In the genomic region with DNA sequence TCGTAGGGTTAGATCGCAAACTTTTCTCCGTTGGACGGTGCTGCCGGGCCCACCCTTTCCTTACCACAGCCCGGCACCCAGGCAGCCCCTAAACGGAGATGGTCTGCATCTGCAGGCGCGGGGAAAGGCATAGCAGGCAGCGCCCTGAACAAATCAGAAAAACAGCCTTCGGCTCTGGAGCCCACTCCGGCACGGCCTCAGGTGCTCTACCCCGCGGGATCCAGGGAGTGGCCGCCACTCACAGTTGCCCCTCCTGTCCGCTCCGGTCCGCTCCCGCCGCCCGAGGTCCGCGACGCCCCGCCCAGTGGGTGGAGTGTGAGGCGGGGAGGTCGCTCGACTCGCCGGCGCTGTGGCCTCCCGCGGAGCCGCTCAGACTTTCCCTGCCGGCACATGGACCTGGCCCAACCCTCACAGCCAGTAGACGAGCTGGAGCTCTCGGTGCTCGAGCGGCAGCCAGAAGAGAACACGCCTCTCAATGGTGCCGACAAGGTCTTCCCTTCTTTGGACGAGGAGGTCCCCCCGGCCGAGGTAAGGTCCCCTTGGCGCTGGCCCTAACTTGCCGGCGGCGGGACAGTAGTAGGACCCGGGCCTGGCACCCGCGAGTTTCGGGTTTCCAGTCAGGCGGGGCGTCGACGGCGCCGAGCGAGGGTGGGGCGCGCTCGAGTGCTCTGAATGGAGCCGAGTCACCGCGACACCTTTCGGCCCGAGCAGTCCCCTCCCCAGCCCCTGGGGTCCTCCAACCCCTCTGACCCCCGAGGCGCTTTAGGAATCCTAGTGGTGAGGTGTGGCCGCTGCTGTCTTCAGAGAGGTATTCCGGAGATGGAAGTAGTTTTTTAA, we compare ENCODE assay signal across 8 cellular contexts. TPM values are rescaled to one million over a fixed set of nuclear protein-coding genes. Genes with fewer than 3 reads are reported as not detected.
DNase-seq lines count a peak whose midpoint lies in the region; ATAC-seq and TF ChIP-seq lines count a peak whose summit lies in the region.

A gene with protein sequence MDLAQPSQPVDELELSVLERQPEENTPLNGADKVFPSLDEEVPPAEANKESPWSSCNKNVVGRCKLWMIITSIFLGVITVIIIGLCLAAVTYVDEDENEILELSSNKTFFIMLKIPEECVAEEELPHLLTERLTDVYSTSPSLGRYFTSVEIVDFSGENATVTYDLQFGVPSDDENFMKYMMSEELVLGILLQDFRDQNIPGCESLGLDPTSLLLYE (plus strand): TSS at position 372 of the 837 bp plus-strand sequence. CDS start 19 bp downstream, at position 391.

- H3K36me3 Mint-ChIP-seq in GM23338 (ENCODE audit: low read depth): no peaks in the 10 kb centered on the region

- H3K79me2 ChIP-seq in GM23338 (replicated peaks; ENCODE audit: insufficient read depth): peaks cover 41% of the 10 kb centered on the region

- TF ChIP-seq CTCF in GM23338 (conservative IDR thresholded peaks at IDR 0.05; ENCODE audit: low read depth in 2 of 2): peak in 1 of 2 experiments; percentile 37; a peak in 3 of 4 replicates
- no peak for TF ChIP-seq CTCF in LNCaP clone FGC (IDR thresholded peaks at IDR 0.05; ENCODE audit: control insufficient read depth, extremely low read depth, insufficient read depth)
- TF ChIP-seq CTCF in right atrium auricular region (IDR thresholded peaks at IDR 0.05): no peak
- TF ChIP-seq CTCF in prostate gland (IDR thresholded peaks at IDR 0.05): peak in 1 of 4 experiments; percentile 10

- H3K9me3 Mint-ChIP-seq in GM23338: no peaks in the 10 kb centered on the region

- peaks cover 3% of the 10 kb centered on the region; the same call in 1 of the 2 replicates for H4K20me1 ChIP-seq in GM23338 (replicated peaks; ENCODE audit: insufficient read depth)

- DNase-seq in Daoy (ENCODE audit: low read depth) (peak; percentile 96), GM23338 (ENCODE audit: low spot score) (peak; percentile 96), LNCaP clone FGC (ENCODE audit: low read depth) (no peak), anterior cingulate cortex (lab: John Stamatoyannopoulos, UW) (peak in 47 of 58 donors; percentile 2 to 71 (median 16)), right atrium auricular region (ENCODE audit: low spot score) (peak; percentile 75), prostate gland (ENCODE audit: low spot score) (peak; percentile 85), aorta (peak; percentile 87 to 95)

- peaks cover 22% of the 10 kb centered on the region for H3K4me1 ChIP-seq in GM23338 (ENCODE audit: insufficient read depth)
- H3K4me1 ChIP-seq in right atrium auricular region: peaks cover 0 to 21% of the 10 kb centered on the region in 2 donors
- no peaks in the 10 kb centered on the region for H3K4me1 ChIP-seq in prostate gland (replicated peaks)
- H3K4me1 ChIP-seq in aorta (ENCODE audit: control insufficient read depth in 1 of 2, insufficient read depth in 2 of 2, low read length in 2 of 2): peaks cover 0 to 3% of the 10 kb centered on the region in 2 donors

- H3K36me3 ChIP-seq in GM23338 (ENCODE audit: insufficient read depth) (no peaks in the 10 kb centered on the region), right atrium auricular region (no peaks in the 10 kb centered on the region), prostate gland (no peaks in the 10 kb centered on the region), aorta (ENCODE audit: control insufficient read depth in 1 of 2, insufficient read depth in 2 of 2, low read length in 1 of 2) (no peaks in the 10 kb centered on the region)

- H3K4me3 ChIP-seq in GM23338: peak within 1 kb of the TSS; percentile 94
- H3K4me3 ChIP-seq in LNCaP clone FGC (ENCODE audit: low read depth, low read length): peak within 1 kb of the TSS; percentile 39
- peak within 1 kb of the TSS; percentile 46 to 55 for H3K4me3 ChIP-seq in right atrium auricular region
- H3K4me3 ChIP-seq in prostate gland: peak within 1 kb of the TSS; percentile 29 to 47
- peak within 1 kb of the TSS; percentile 55 to 56 for H3K4me3 ChIP-seq in aorta (ENCODE audit: low read length in 2 of 2)

- WGBS in prostate gland: 4% methylated on average over 33 of the region's 72 CpGs
- WGBS in aorta, 2 donors: 0 to 1% methylated on average over 59 to 72 of the region's 72 CpGs

- no peaks in the 10 kb centered on the region for H3K9me2 ChIP-seq in GM23338 (ENCODE audit: insufficient read depth)

- H3K4me3 Mint-ChIP-seq in GM23338: peak within 1 kb of the TSS; percentile 95

- peaks cover 36% of the 10 kb centered on the region for H3K4me1 Mint-ChIP-seq in GM23338

- ATAC-seq in GM23338 (peak; percentile 92), aorta (ENCODE audit: low FRiP score) (peak; percentile 96)

- no peaks in the 10 kb centered on the region for H3K9me3 ChIP-seq in right atrium auricular region
- no peaks in the 10 kb centered on the region for H3K9me3 ChIP-seq in prostate gland
- no peaks in the 10 kb centered on the region for H3K9me3 ChIP-seq in aorta (ENCODE audit: control insufficient read depth, low read length)

- H3K27ac Mint-ChIP-seq in GM23338: peak within 1 kb of the TSS; percentile 81

- H2AFZ ChIP-seq in GM23338: peak within 1 kb of the TSS; percentile 96

- TF ChIP-seq POLR2A in prostate gland (IDR thresholded peaks at IDR 0.05): peak; percentile 85

- peak within 1 kb of the TSS; percentile 85; the same call in 1 of the 2 replicates for H3K27ac ChIP-seq in GM23338 (ENCODE audit: low read depth)
- H3K27ac ChIP-seq in right atrium auricular region: peak within 1 kb of the TSS; percentile 7 to 27
- peak within 1 kb of the TSS; percentile 54 to 71 for H3K27ac ChIP-seq in prostate gland
- H3K27ac ChIP-seq in aorta (ENCODE audit: low read depth in 1 of 2, low read length in 2 of 2): peak within 1 kb of the TSS in 1 of 2 donors; percentile 33

- H3K27me3 Mint-ChIP-seq in GM23338 (ENCODE audit: insufficient read depth, low read depth, poor library complexity): peaks cover 9% of the 10 kb centered on the region

- H3K27me3 ChIP-seq in GM23338 (ENCODE audit: insufficient read depth) (peaks cover 19% of the 10 kb centered on the region), right atrium auricular region (no peaks in the 10 kb centered on the region), prostate gland (replicated peaks; ENCODE audit: insufficient read depth) (no peaks in the 10 kb centered on the region), aorta (ENCODE audit: control insufficient read depth in 1 of 2, insufficient read depth in 2 of 2, low read length in 1 of 2) (no peaks in the 10 kb centered on the region)

- peaks cover 5% of the 10 kb centered on the region; the same call in 1 of the 2 replicates for H3F3A ChIP-seq in GM23338 (replicated peaks; ENCODE audit: low read depth)

- intact Hi-C loops in T-helper 1 cell treated with Interleukin-12 subunit alpha and Interleukin-12 subunit beta and Interleukin-4 antibody, amounts not matched to agents 30 ng/mL and 1 ng/mL, for 36 hours (cut with micrococcal nuclease): loop anchor here (1.0 to 10.0 kb wide), 8 partner anchors 11 to 1449 kb away; a partner anchor contains a TSS
- intact Hi-C loops in prostate gland (cut with DNase I) (no loop called here), aorta (cut with DNase I) (no loop called here)

- H3K4me2 ChIP-seq in GM23338: peak within 1 kb of the TSS; percentile 96

TF ChIP-seq in GM23338, 12 proteins besides CTCF, POLR2A, EP300 and RAD21:
- TF ChIP-seq POLR2AphosphoS5 (IDR thresholded peaks at IDR 0.05; ENCODE audit: low read depth): peak; percentile 84
- TF ChIP-seq, protein P1, sequence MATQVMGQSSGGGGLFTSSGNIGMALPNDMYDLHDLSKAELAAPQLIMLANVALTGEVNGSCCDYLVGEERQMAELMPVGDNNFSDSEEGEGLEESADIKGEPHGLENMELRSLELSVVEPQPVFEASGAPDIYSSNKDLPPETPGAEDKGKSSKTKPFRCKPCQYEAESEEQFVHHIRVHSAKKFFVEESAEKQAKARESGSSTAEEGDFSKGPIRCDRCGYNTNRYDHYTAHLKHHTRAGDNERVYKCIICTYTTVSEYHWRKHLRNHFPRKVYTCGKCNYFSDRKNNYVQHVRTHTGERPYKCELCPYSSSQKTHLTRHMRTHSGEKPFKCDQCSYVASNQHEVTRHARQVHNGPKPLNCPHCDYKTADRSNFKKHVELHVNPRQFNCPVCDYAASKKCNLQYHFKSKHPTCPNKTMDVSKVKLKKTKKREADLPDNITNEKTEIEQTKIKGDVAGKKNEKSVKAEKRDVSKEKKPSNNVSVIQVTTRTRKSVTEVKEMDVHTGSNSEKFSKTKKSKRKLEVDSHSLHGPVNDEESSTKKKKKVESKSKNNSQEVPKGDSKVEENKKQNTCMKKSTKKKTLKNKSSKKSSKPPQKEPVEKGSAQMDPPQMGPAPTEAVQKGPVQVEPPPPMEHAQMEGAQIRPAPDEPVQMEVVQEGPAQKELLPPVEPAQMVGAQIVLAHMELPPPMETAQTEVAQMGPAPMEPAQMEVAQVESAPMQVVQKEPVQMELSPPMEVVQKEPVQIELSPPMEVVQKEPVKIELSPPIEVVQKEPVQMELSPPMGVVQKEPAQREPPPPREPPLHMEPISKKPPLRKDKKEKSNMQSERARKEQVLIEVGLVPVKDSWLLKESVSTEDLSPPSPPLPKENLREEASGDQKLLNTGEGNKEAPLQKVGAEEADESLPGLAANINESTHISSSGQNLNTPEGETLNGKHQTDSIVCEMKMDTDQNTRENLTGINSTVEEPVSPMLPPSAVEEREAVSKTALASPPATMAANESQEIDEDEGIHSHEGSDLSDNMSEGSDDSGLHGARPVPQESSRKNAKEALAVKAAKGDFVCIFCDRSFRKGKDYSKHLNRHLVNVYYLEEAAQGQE (IDR thresholded peaks at IDR 0.05; ENCODE audit: unreplicated experiment): no peak

RNA-seq across cellular contexts. Expression of the gene that starts here (rescaled TPM):
- total RNA-seq in Daoy (2014; rRNA removed; shearing (Covaris generic)): 14.7 and 18.1 TPM in 2 replicates
- 14.1 and 16.6 TPM in 2 replicates for total RNA-seq in GM23338 (2014; rRNA removed; shearing (Covaris generic))
- 7.9 and 8.1 TPM in 2 replicates for polyA plus RNA-seq in GM23338 (2016; fragmentation: Nextera tagmentation; extraction: Ambion mirVana)
- total RNA-seq in T-helper 1 cell treated with Interleukin-12 subunit alpha and Interleukin-12 subunit beta and Interleukin-4 antibody, amounts not matched to agents 30 ng/mL and 1 ng/mL, for 36 hours: 10.1 and 11.0 TPM in 2 replicates
- total RNA-seq in right atrium auricular region: 1 to 10 TPM; 1.5 to 1.8 TPM
- total RNA-seq in prostate gland: 10 to 100 TPM in 1 of 2 donors, 1 to 10 TPM in 1; 8.6 to 11.0 TPM
- 10 to 100 TPM in 1 of 2 donors, 1 to 10 TPM in 1; 9.1 to 16.8 TPM for total RNA-seq in aorta
- polyA plus RNA-seq in aorta: 1 to 10 TPM in 1 of 2 donors, under 1 TPM in 1; 0.88 to 1.3 TPM

Comparison
In these comparisons a context has a peak if more than half of its experiments do, and no peak if none do; other contexts are left out.
1. H3K4me3 ChIP-seq: peak in every context shown above with its lines; median percentile 94 in GM23338; 56 in aorta; 50 in right atrium auricular region; 39 in LNCaP clone FGC; 38 in prostate gland.